27 cellular contexts compared by ENCODE assay signal in the genomic region with DNA sequence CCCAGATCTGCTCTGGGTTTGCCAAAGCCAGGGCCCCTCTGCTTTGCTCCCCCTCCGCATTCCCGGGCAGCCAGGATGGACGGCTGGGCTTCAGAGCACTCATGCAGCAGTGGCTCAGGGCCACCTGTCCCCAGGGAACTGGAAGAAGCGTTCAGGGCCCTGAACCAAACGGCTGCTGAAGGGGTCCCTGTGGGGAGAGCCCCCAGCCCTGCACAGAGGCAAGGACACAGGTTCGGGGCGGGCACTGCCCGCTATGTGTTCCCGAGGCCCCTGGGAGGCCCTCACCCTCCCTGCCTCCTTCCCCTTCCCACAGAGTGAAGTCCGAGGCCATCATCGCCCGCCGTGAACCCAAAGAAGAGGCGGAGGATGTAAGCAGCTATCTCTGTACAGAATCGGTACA.
"Had no signal": no experiment of that assay in that cellular context is flagged by ENCODE, and none has a peak within 500 bp of the region (broad histone marks: within the 10 kb centered on the region; RNA-seq: fewer than 3 reads in every experiment).

No MANE protein-coding gene starts in this region.

- DNase-seq: colonic mucosa; effector CD8-positive, alpha-beta T cell; endodermal cell; foreskin keratinocyte; hypothalamus; immature natural killer cell; islet precursor cell; kidney glomerular epithelial cell; left colon; left ventricle myocardium inferior; lower lobe of right lung; naive thymus-derived CD8-positive, alpha-beta T cell; nephron progenitor cell; sigmoid colon; stimulated activated CD4-positive, alpha-beta T cell treated with anti-CD3 and anti-CD28 coated beads, Interleukin-4, amount 100 ng/mL, for 4 hours had no signal

- H3K4me1 Mint-ChIP-seq: endodermal cell; stimulated activated memory B cell treated with anti-CD40 and anti-IgM and Interleukin-4, amounts not matched to agents 10 μg/mL and 1 μg/mL and 100 μg/mL, for 72 hours had no signal

- H3K9ac ChIP-seq: parathyroid adenoma had no signal

- H3K9me3 Mint-ChIP-seq: dendritic cell treated with granulocyte-macrophage colony-stimulating factor and Interleukin-4, amounts not matched to agents 40 ng/mL and 50 ng/mL, for 4 days; endodermal cell; immature natural killer cell; naive thymus-derived CD8-positive, alpha-beta T cell; nephron progenitor cell; stimulated activated memory B cell treated with anti-CD40 and anti-IgM and Interleukin-4, amounts not matched to agents 10 μg/mL and 1 μg/mL and 100 μg/mL, for 72 hours; stimulated activated naive CD8-positive, alpha-beta T cell treated with anti-CD3 and anti-CD28 coated beads, Interleukin-15, Interleukin-2, amounts not matched to agents 100 ng/mL and 50 ng/mL, for 24 hours had no signal

- H3K4me3 ChIP-seq: colonic mucosa, esophagus muscularis mucosa, gastroesophageal sphincter, left ventricle myocardium inferior, lower lobe of right lung, sigmoid colon, thoracic aorta, tibial nerve, upper lobe of left lung had no signal

- H2AFZ ChIP-seq: parathyroid adenoma had no signal

- H3K27me3 ChIP-seq: colonic mucosa, esophagus muscularis mucosa, foreskin keratinocyte, gastroesophageal sphincter, sigmoid colon, tibial nerve, upper lobe of left lung had no signal

- H3K4me3 Mint-ChIP-seq: dendritic cell treated with granulocyte-macrophage colony-stimulating factor and Interleukin-4, amounts not matched to agents 40 ng/mL and 50 ng/mL, for 4 days; endodermal cell; immature natural killer cell; naive thymus-derived CD8-positive, alpha-beta T cell; nephron progenitor cell; stimulated activated memory B cell treated with anti-CD40 and anti-IgM and Interleukin-4, amounts not matched to agents 10 μg/mL and 1 μg/mL and 100 μg/mL, for 72 hours; stimulated activated naive CD8-positive, alpha-beta T cell treated with anti-CD3 and anti-CD28 coated beads, Interleukin-15, Interleukin-2, amounts not matched to agents 100 ng/mL and 50 ng/mL, for 24 hours had no signal

- H3K27me3 Mint-ChIP-seq: dendritic cell treated with granulocyte-macrophage colony-stimulating factor and Interleukin-4, amounts not matched to agents 40 ng/mL and 50 ng/mL, for 4 days; naive thymus-derived CD8-positive, alpha-beta T cell; progenitor cell of endocrine pancreas; stimulated activated memory B cell treated with anti-CD40 and anti-IgM and Interleukin-4, amounts not matched to agents 10 μg/mL and 1 μg/mL and 100 μg/mL, for 72 hours; stimulated activated naive CD8-positive, alpha-beta T cell treated with anti-CD3 and anti-CD28 coated beads, Interleukin-15, Interleukin-2, amounts not matched to agents 100 ng/mL and 50 ng/mL, for 24 hours had no signal

- FAIRE-seq: endothelial cell of umbilical vein, urothelium cell line had no signal

- H3K27ac Mint-ChIP-seq: endodermal cell; immature natural killer cell; nephron progenitor cell; progenitor cell of endocrine pancreas; stimulated activated memory B cell treated with anti-CD40 and anti-IgM and Interleukin-4, amounts not matched to agents 10 μg/mL and 1 μg/mL and 100 μg/mL, for 72 hours; stimulated activated naive CD8-positive, alpha-beta T cell treated with anti-CD3 and anti-CD28 coated beads, Interleukin-15, Interleukin-2, amounts not matched to agents 100 ng/mL and 50 ng/mL, for 24 hours had no signal

- ATAC-seq: foreskin keratinocyte; gastroesophageal sphincter; left colon; lower lobe of right lung; naive thymus-derived CD8-positive, alpha-beta T cell; stimulated activated memory B cell treated with anti-CD40 and anti-IgM and Interleukin-4, amounts not matched to agents 10 μg/mL and 1 μg/mL and 100 μg/mL, for 72 hours had no signal

- H3K27ac ChIP-seq: colonic mucosa, esophagus muscularis mucosa, foreskin keratinocyte, gastroesophageal sphincter, left ventricle myocardium inferior, lower lobe of right lung, parathyroid adenoma, sigmoid colon, thoracic aorta, tibial nerve, upper lobe of left lung had no signal

- H3K9me3 ChIP-seq: colonic mucosa, esophagus muscularis mucosa, gastroesophageal sphincter, left ventricle myocardium inferior, lower lobe of right lung, sigmoid colon, thoracic aorta, tibial nerve, upper lobe of left lung had no signal

- H3K4me1 ChIP-seq: foreskin keratinocyte, left ventricle myocardium inferior, lower lobe of right lung, parathyroid adenoma, sigmoid colon, upper lobe of left lung had no signal
